In genomic region chr11:40328890-40329617, GRCh38 we compare ENCODE assay signal across 9 cellular contexts.
DNase-seq lines count a peak whose midpoint lies in the region; ATAC-seq, FAIRE-seq and TF ChIP-seq lines count a peak whose summit lies in the region.
"Had no signal": no experiment of that assay in that cellular context is flagged by ENCODE, and none has a peak within 500 bp of the region (broad histone marks: within the 10 kb centered on the region; RNA-seq: fewer than 3 reads in every experiment).

No MANE protein-coding gene starts in this region.

- no peak overlapping the region for H3K27ac ChIP-seq in small intestine (ENCODE audit: low read depth in 1 of 2, low read length in 1 of 2)

- WGBS in small intestine, 3 donors, result 2 to 12% (median 9%) methylated on average over 5 of the region's 5 CpGs

- ATAC-seq in SK-N-SH treated with all-trans-retinoic acid at 6 μM for 48 hours (peak; percentile 99), left ventricle myocardium superior (peak; percentile 63), GM19463 (IDR thresholded peaks at IDR 0.05; ENCODE audit: unreplicated experiment) (no peak), HG03457 (IDR thresholded peaks at IDR 0.05; ENCODE audit: unreplicated experiment) (no peak)

- H3K27me3 ChIP-seq in small intestine (ENCODE audit: control insufficient read depth in 2 of 2, insufficient read depth in 2 of 2, low read length in 2 of 2), result no peaks in the 10 kb centered on the region
- H3K27me3 ChIP-seq: tibial artery had no signal

- DNase-seq in HFF-Myc (ENCODE audit: extremely low read depth, low read depth), result peak; percentile 100
- no peak for DNase-seq in left ventricle myocardium superior
- peak; percentile 39 for DNase-seq in small intestine
- DNase-seq in NCI-H1930 (lab: John Stamatoyannopoulos, UW), result no peak
- DNase-seq in superior temporal gyrus (ENCODE audit: extremely low spot score), result no peak

- H3K36me3 ChIP-seq in small intestine (ENCODE audit: control insufficient read depth in 2 of 2, insufficient read depth in 2 of 2, low read length in 2 of 2), result no peaks in the 10 kb centered on the region
- H3K36me3 ChIP-seq: tibial artery had no signal

- no peaks in the 10 kb centered on the region for H3K4me1 ChIP-seq in small intestine (ENCODE audit: control insufficient read depth in 2 of 2, insufficient read depth in 1 of 2, low read depth in 1 of 2, low read length in 1 of 2)

- no peak for TF ChIP-seq CTCF in HFF-Myc (IDR thresholded peaks at IDR 0.05; ENCODE audit: low read depth, low read length, missing control alignments)

- intact Hi-C loops in left ventricle myocardium superior (cut with micrococcal nuclease), result no loop called here

- H3K9me3 ChIP-seq in small intestine (ENCODE audit: control insufficient read depth, low read depth), result no peaks in the 10 kb centered on the region
- H3K9me3 ChIP-seq: tibial artery had no signal

- no peak overlapping the region for H3K4me3 ChIP-seq in HFF-Myc (replicated peaks; ENCODE audit: low read depth, low read length)
- H3K4me3 ChIP-seq in small intestine (ENCODE audit: low read depth in 1 of 2, low read length in 2 of 2), result no peak overlapping the region
- H3K4me3 ChIP-seq: tibial artery had no signal

- FAIRE-seq in small intestine (lab: Jason Lieb, UNC), result no peak

TF ChIP-seq in SK-N-SH treated with all-trans-retinoic acid at 6 μM for 48 hours, 23 proteins besides CTCF, POLR2A, EP300 and RAD21:
- TF ChIP-seq POU6F1 (CRISPR knock-in tag; IDR thresholded peaks at IDR 0.05; ENCODE audit: borderline replicate concordance, low read depth) (0 out of 2 replicates have a peak, but pooled peaks have one; percentile 19), SNAI2 (CRISPR knock-in tag; IDR thresholded peaks at IDR 0.05) (no peak), CREB5 (CRISPR knock-in tag; IDR thresholded peaks at IDR 0.05; ENCODE audit: low read depth) (peak; percentile 93), ISL1 (CRISPR knock-in tag; IDR thresholded peaks at IDR 0.05) (peak; percentile 69), ZFP30 (CRISPR knock-in tag; IDR thresholded peaks at IDR 0.05) (no peak)

Comparison
In these comparisons a context has a peak if more than half of its experiments do, and no peak if none do; other contexts are left out.
1. DNase-seq: peak in HFF-Myc (single experiment) and small intestine (single experiment); none in left ventricle myocardium superior (single experiment), NCI-H1930 (0 of 2) and superior temporal gyrus (single experiment).
2. ATAC-seq: peak in SK-N-SH treated with all-trans-retinoic acid at 6 μM for 48 hours (single experiment) and left ventricle myocardium superior (single experiment); none in GM19463 (single experiment) and HG03457 (single experiment).